Comparison of ENCODE assay signal across 8 cellular contexts in the genomic region with DNA sequence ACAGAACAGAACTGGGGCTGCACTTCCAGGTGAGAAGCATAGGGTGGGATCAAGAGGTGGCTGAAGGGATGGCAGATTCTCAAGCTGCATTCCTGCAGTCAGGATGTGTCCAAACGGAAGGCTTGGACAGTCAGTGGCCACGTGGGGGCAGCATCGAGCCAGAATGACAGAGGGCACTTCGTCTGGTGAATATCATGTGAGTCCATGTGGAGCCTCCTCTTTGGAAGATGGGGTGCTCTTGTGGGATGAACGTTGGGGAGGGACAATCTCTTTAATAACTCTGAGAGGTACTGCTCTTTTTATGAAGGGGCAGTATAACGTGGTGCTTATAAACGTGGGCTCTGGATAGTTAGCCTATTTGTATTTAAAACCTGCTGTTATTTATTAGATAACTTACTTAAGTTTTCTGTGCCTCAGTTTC.
A peak's percentile ranks its signal among the peaks of the same experiment; 100 is the strongest.
DNase-seq lines count a peak whose midpoint lies in the region; ATAC-seq and TF ChIP-seq lines count a peak whose summit lies in the region.

No MANE protein-coding gene starts in this region.

- H3K9me3 ChIP-seq in mammary epithelial cell (replicated peaks; ENCODE audit: insufficient read depth, low read length): no peaks in the 10 kb centered on the region

- H3K9me3 Mint-ChIP-seq in WTC11: no peaks in the 10 kb centered on the region

- H3K4me3 Mint-ChIP-seq in WTC11: no peak overlapping the region

- H3K27me3 Mint-ChIP-seq in WTC11 (ENCODE audit: low read depth): no peaks in the 10 kb centered on the region; the same call in 1 of the 2 replicates

- DNase-seq in AG09319 (ENCODE audit: extremely low read depth, low read depth): no peak
- peak; percentile 26 for DNase-seq in NCI-H187 treated with DMSO at 0.1 percent for 48 hours (lab: John Stamatoyannopoulos, UW)
- peak; percentile 93 for DNase-seq in WTC11 (ENCODE audit: low spot score)
- DNase-seq in mammary epithelial cell: peak; percentile 56
- no peak for DNase-seq in kidney epithelial cell (ENCODE audit: low read depth)
- peak; percentile 38 for DNase-seq in stimulated activated CD4-positive, alpha-beta T cell treated with anti-CD3 and anti-CD28 coated beads, Interleukin-2, amount 100 ng/mL, for 4 hours (ENCODE audit: low read depth)

- dilution Hi-C loops in mammary epithelial cell (cut with HindIII; ENCODE audit: low sequenced_read_pairs): loop anchor here (25.0 kb wide), 2 partner anchors 180 to 355 kb away; no protein-coding TSS in a partner anchor

- H3K27ac ChIP-seq in mammary epithelial cell (ENCODE audit: insufficient read depth, low read depth, low read length): no peak overlapping the region

- H3K27me3 ChIP-seq in mammary epithelial cell (ENCODE audit: insufficient read depth, low read length) (no peaks in the 10 kb centered on the region), kidney epithelial cell (ENCODE audit: control insufficient read depth, insufficient read depth, low read length) (peaks cover 7% of the 10 kb centered on the region)

- 9% methylated on average over 7 of the region's 7 CpGs for WGBS in mammary epithelial cell (ENCODE audit: low coverage, missing lambda C conversion rate)

- no peak overlapping the region for H3K9ac ChIP-seq in mammary epithelial cell (ENCODE audit: insufficient read depth, low read length)

- H3K36me3 ChIP-seq in mammary epithelial cell (ENCODE audit: insufficient read depth, low read length): no peaks in the 10 kb centered on the region
- no peaks in the 10 kb centered on the region for H3K36me3 ChIP-seq in kidney epithelial cell (ENCODE audit: control insufficient read depth, insufficient read depth, low read length)

- no TSS peak for BruUV-seq in mammary epithelial cell (replicated peaks; lab: Mats Ljungman, UMichigan)

- ATAC-seq in GM18907 (IDR thresholded peaks at IDR 0.05; ENCODE audit: unreplicated experiment) (peak; percentile 61), WTC11 (peak; percentile 98), GM21367 (IDR thresholded peaks at IDR 0.05; ENCODE audit: unreplicated experiment) (no peak)

- H3K27ac Mint-ChIP-seq in WTC11: no peak overlapping the region

- H4K20me1 ChIP-seq in mammary epithelial cell (ENCODE audit: insufficient read depth, low read length): no peaks in the 10 kb centered on the region

- intact Hi-C loops in mammary epithelial cell (cut with micrococcal nuclease): loop anchor here (1.0 to 5.0 kb wide), 4 partner anchors 346 to 795 kb away; no protein-coding TSS in a partner anchor

- no peak overlapping the region for H3K4me2 ChIP-seq in mammary epithelial cell (ENCODE audit: insufficient read depth, low read depth, low read length)

- no peak overlapping the region for H2AFZ ChIP-seq in mammary epithelial cell (ENCODE audit: low read depth, low read length)

- no peak overlapping the region for H3K4me3 ChIP-seq in mammary epithelial cell (replicated peaks in 1 of 3; ENCODE audit: insufficient read depth in 1 of 3, low read depth in 2 of 3, low read length in 3 of 3)
- no peak overlapping the region for H3K4me3 ChIP-seq in kidney epithelial cell (ENCODE audit: low read depth, low read length)

- TF ChIP-seq CTCF in AG09319 (IDR thresholded peaks at IDR 0.05; ENCODE audit: low read depth, low read length): peak; percentile 94
- peak; percentile 85 for TF ChIP-seq CTCF in WTC11 (IDR thresholded peaks at IDR 0.05)
- TF ChIP-seq CTCF in mammary epithelial cell (conservative IDR thresholded peaks at IDR 0.05 in 1 of 2, IDR thresholded peaks at IDR 0.05 in 1 of 2; ENCODE audit: extremely low read depth in 1 of 2, insufficient read depth in 1 of 2, low read depth in 1 of 2, low read length in 2 of 2): peak; percentile 90 to 96
- peak; percentile 91 for TF ChIP-seq CTCF in kidney epithelial cell (IDR thresholded peaks at IDR 0.05; ENCODE audit: insufficient read depth, low read length, poor library complexity, severe bottlenecking)

- peaks cover 24% of the 10 kb centered on the region for H3K4me1 Mint-ChIP-seq in WTC11

- no peaks in the 10 kb centered on the region for H3K4me1 ChIP-seq in mammary epithelial cell (ENCODE audit: insufficient read depth, low read length)

- POLR2A ChIA-PET in WTC11 (lab: Charles Lee): interaction anchor here (1.0 kb wide), 1 partner anchor 185 kb away, joined by 3 read pairs; no protein-coding TSS in a partner anchor

- H3K36me3 Mint-ChIP-seq in WTC11: no peaks in the 10 kb centered on the region

- in situ Hi-C loops in mammary epithelial cell (cut with MboI; ENCODE audit: low sequenced_read_pairs in 2 of 2): loop anchor here (5.0 to 25.0 kb wide), 3 partner anchors 243 to 580 kb away; no protein-coding TSS in a partner anchor

- CTCF ChIA-PET in WTC11 (lab: Charles Lee): interaction anchor here (0.5 to 1.6 kb wide), 41 partner anchors 8 to 796 kb away, joined by 3 to 20 read pairs (median 4); partner anchors contain the start of gene NAV2
- CTCF ChIA-PET in mammary epithelial cell (lab: Charles Lee; ENCODE audit: low non-redundant PET): interaction anchor here (0.6 to 0.7 kb wide), 3 partner anchors 231 to 1515 kb away, joined by 3 to 5 read pairs (median 3); no protein-coding TSS in a partner anchor

- no peaks in the 10 kb centered on the region for H3K79me2 ChIP-seq in mammary epithelial cell (ENCODE audit: insufficient read depth, low read length)

TF ChIP-seq in WTC11, 78 proteins besides CTCF, POLR2A, EP300 and RAD21 (continues in another document):
- TF ChIP-seq TEAD1 (CRISPR knock-in tag; IDR thresholded peaks at IDR 0.05) (peak; percentile 84; the same call in 1 of the 2 replicates), MLX (CRISPR knock-in tag; IDR thresholded peaks at IDR 0.05) (no peak), USF1 (CRISPR knock-in tag; IDR thresholded peaks at IDR 0.05) (peak; percentile 54; the same call in 1 of the 2 replicates), MXD4 (CRISPR knock-in tag; IDR thresholded peaks at IDR 0.05; ENCODE audit: borderline replicate concordance) (no peak), ZNF416 (CRISPR knock-in tag; IDR thresholded peaks at IDR 0.05) (no peak), USF2 (CRISPR knock-in tag; IDR thresholded peaks at IDR 0.05) (0 out of 2 replicates have a peak, but pooled peaks have one; percentile 23), E2F5 (CRISPR knock-in tag; IDR thresholded peaks at IDR 0.05) (no peak), FOXP1 (CRISPR knock-in tag; IDR thresholded peaks at IDR 0.05; ENCODE audit: borderline replicate concordance) (no peak)
- TF ChIP-seq, protein P1, sequence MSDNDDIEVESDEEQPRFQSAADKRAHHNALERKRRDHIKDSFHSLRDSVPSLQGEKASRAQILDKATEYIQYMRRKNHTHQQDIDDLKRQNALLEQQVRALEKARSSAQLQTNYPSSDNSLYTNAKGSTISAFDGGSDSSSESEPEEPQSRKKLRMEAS (CRISPR knock-in tag; IDR thresholded peaks at IDR 0.05): peak; percentile 62; the same call in 1 of the 2 replicates
- TF ChIP-seq, protein P2, sequence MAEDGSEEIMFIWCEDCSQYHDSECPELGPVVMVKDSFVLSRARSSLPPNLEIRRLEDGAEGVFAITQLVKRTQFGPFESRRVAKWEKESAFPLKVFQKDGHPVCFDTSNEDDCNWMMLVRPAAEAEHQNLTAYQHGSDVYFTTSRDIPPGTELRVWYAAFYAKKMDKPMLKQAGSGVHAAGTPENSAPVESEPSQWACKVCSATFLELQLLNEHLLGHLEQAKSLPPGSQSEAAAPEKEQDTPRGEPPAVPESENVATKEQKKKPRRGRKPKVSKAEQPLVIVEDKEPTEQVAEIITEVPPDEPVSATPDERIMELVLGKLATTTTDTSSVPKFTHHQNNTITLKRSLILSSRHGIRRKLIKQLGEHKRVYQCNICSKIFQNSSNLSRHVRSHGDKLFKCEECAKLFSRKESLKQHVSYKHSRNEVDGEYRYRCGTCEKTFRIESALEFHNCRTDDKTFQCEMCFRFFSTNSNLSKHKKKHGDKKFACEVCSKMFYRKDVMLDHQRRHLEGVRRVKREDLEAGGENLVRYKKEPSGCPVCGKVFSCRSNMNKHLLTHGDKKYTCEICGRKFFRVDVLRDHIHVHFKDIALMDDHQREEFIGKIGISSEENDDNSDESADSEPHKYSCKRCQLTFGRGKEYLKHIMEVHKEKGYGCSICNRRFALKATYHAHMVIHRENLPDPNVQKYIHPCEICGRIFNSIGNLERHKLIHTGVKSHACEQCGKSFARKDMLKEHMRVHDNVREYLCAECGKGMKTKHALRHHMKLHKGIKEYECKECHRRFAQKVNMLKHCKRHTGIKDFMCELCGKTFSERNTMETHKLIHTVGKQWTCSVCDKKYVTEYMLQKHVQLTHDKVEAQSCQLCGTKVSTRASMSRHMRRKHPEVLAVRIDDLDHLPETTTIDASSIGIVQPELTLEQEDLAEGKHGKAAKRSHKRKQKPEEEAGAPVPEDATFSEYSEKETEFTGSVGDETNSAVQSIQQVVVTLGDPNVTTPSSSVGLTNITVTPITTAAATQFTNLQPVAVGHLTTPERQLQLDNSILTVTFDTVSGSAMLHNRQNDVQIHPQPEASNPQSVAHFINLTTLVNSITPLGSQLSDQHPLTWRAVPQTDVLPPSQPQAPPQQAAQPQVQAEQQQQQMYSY (CRISPR knock-in tag; IDR thresholded peaks at IDR 0.05): no peak

Comparison
In these comparisons a context has a peak if more than half of its experiments do, and no peak if none do; other contexts are left out.
1. DNase-seq: peak in NCI-H187 treated with DMSO at 0.1 percent for 48 hours (single experiment), WTC11 (single experiment), mammary epithelial cell (single experiment) and stimulated activated CD4-positive, alpha-beta T cell treated with anti-CD3 and anti-CD28 coated beads, Interleukin-2, amount 100 ng/mL, for 4 hours (single experiment); none in AG09319 (single experiment) and kidney epithelial cell (single experiment).
2. Peak in every context shown above with its lines, with median percentiles within 50 percentile points of each other: CTCF ChIP-seq.